In the genomic region with DNA sequence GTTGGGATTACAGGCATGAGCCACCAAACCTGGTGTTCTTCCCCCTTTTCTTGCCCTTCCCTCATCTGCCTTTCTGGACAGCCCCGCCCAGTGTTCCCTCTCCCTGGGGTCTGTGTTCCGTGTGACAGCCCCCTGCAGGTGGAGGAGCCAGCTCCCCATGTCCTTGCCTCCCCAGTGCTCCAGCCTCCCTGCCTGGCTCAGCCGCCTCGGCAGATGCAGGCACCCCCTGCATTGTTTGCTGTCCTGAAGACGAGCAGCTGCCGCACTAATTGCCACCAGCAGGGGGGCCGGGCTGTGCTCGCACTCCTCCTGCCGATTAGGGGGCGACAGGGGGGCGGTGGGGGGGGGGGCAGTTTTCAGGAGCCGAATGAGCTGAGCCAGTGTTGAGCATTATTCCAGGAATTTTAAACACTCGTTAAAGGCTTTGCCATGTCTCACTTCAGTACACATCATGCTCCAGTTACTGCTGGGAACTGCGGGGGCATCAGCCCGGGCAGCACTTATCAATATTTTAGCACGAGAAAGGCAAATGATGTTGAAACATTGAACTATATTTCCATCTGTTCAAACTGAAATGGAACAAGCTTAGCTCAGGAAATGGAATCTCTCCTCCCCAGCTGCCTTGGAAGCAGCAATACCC, we compare ENCODE assay signal across 12 cellular contexts. TPM values are rescaled to one million over a fixed set of nuclear protein-coding genes. Genes with fewer than 3 reads are reported as not detected.
DNase-seq lines count a peak whose midpoint lies in the region; TF ChIP-seq lines count a peak whose summit lies in the region.
"Had no signal": no experiment of that assay in that cellular context is flagged by ENCODE, and none has a peak within 500 bp of the region (broad histone marks: within the 10 kb centered on the region; RNA-seq: fewer than 3 reads in every experiment).

No MANE protein-coding gene starts in this region.

- H3K9me3 ChIP-seq in fibroblast of lung (ENCODE audit: control insufficient read depth, insufficient read depth, low read depth, low read length) = no peaks in the 10 kb centered on the region
- H3K9me3 ChIP-seq: SJSA1, tibial nerve had no signal

- H2AFZ ChIP-seq in fibroblast of lung (ENCODE audit: low read length) = no peak overlapping the region

- H3K4me2 ChIP-seq in fibroblast of lung (ENCODE audit: extremely low read depth, insufficient read depth, low read length) = no peak overlapping the region

- H3K4me1 ChIP-seq in fibroblast of lung (ENCODE audit: control insufficient read depth, extremely low read depth, insufficient read depth, low read length) = peaks cover 3% of the 10 kb centered on the region

- H3K36me3 ChIP-seq in fibroblast of lung (ENCODE audit: control insufficient read depth, insufficient read depth, low read length) = no peaks in the 10 kb centered on the region
- H3K36me3 ChIP-seq: SJSA1, tibial nerve had no signal

- no peak overlapping the region for H3K27ac ChIP-seq in fibroblast of lung (ENCODE audit: insufficient read depth, low read length)
- no peak overlapping the region for H3K27ac ChIP-seq in substantia nigra (ENCODE audit: low read depth, low read length, poor library complexity, severe bottlenecking)
- H3K27ac ChIP-seq: SJSA1, tibial nerve had no signal

- H3K79me2 ChIP-seq in fibroblast of lung (ENCODE audit: control insufficient read depth, insufficient read depth, low read length) = no peaks in the 10 kb centered on the region

- H4K20me1 ChIP-seq in fibroblast of lung (ENCODE audit: control insufficient read depth, extremely low read depth, insufficient read depth, low read length) = no peaks in the 10 kb centered on the region

- DNase-seq in ACHN = peak; percentile 26
- peak; percentile 80 to 88 for DNase-seq in NCI-H524 (lab: John Stamatoyannopoulos, UW)
- no peak for DNase-seq in fibroblast of lung (ENCODE audit: low read depth in 2 of 2)
- DNase-seq in T-helper 9 cell = no peak
- no peak for DNase-seq in DMS79 treated with DMSO at 0.1 percent for 48 hours (lab: John Stamatoyannopoulos, UW)
- DNase-seq in substantia nigra (lab: John Stamatoyannopoulos, UW) = no peak
- no peak for DNase-seq in activated CD4-positive, CD25-positive, alpha-beta regulatory T cell (lab: John Stamatoyannopoulos, UW)

- H3K9ac ChIP-seq in fibroblast of lung (ENCODE audit: insufficient read depth, low read length) = no peak overlapping the region

- in situ Hi-C loops in ACHN (cut with HindIII; ENCODE audit: low pct_ligation_motif_present, low pct_unique_long_range_greater_than_20kb, low sequenced_read_pairs) = no loop called here

- no peaks in the 10 kb centered on the region for H3K27me3 ChIP-seq in fibroblast of lung (ENCODE audit: control insufficient read depth, insufficient read depth, low read length)
- H3K27me3 ChIP-seq: SJSA1 had no signal

- H3K4me3 ChIP-seq in fibroblast of lung (replicated peaks in 1 of 4; ENCODE audit: control extremely low read depth in 1 of 4, insufficient read depth in 1 of 4, low read depth in 3 of 4, low read length in 4 of 4) = no peak overlapping the region
- H3K4me3 ChIP-seq: lung, SJSA1, tibial nerve had no signal

- TF ChIP-seq CTCF in GM12874 (IDR thresholded peaks at IDR 0.05; ENCODE audit: insufficient read depth, low read depth, low read length) (peak; percentile 32; the same call in 1 of the 2 replicates), fibroblast of lung (conservative IDR thresholded peaks at IDR 0.05 in 1 of 2, IDR thresholded peaks at IDR 0.05 in 1 of 2; ENCODE audit: low read depth in 1 of 2, low read length in 2 of 2) (peak; percentile 7 to 26)

RNA-seq across cellular contexts. Expression of a gene that starts 23.3 kb away (rescaled TPM):
- total RNA-seq in fibroblast of lung = not detected in 2 replicates
- not detected in 2 replicates for polyA plus RNA-seq in fibroblast of lung
- not detected in 2 replicates for polyA plus RNA-seq in fibroblast of lung (2012)
- polyA minus RNA-seq in fibroblast of lung (ENCODE audit: low replicate concordance) = 0.11 TPM in 1 of 2 replicates, not detected in the other
- total RNA-seq: dermis microvascular lymphatic vessel endothelial cell, SJSA1 had no signal

RNA-seq across cellular contexts. Expression of a gene that starts 44.4 kb away (rescaled TPM):
- under 0.01 TPM in 1 of 2 replicates, not detected in the other for total RNA-seq in fibroblast of lung
- 0.03 TPM in 1 of 2 replicates, not detected in the other for polyA plus RNA-seq in fibroblast of lung
- polyA plus RNA-seq in fibroblast of lung (2012) = not detected in 2 replicates
- not detected in 2 replicates for polyA minus RNA-seq in fibroblast of lung (ENCODE audit: low replicate concordance)
- total RNA-seq: dermis microvascular lymphatic vessel endothelial cell had no signal

Comparison
In these comparisons a context has a peak if more than half of its experiments do, and no peak if none do; other contexts are left out.
1. DNase-seq: peak in ACHN (single experiment) and NCI-H524 (2 of 2); none in fibroblast of lung (0 of 2), T-helper 9 cell (single experiment), DMS79 treated with DMSO at 0.1 percent for 48 hours (single experiment), substantia nigra (0 of 49) and activated CD4-positive, CD25-positive, alpha-beta regulatory T cell (0 of 4).